ENCODE assay signal across 10 cellular contexts in the genomic region with DNA sequence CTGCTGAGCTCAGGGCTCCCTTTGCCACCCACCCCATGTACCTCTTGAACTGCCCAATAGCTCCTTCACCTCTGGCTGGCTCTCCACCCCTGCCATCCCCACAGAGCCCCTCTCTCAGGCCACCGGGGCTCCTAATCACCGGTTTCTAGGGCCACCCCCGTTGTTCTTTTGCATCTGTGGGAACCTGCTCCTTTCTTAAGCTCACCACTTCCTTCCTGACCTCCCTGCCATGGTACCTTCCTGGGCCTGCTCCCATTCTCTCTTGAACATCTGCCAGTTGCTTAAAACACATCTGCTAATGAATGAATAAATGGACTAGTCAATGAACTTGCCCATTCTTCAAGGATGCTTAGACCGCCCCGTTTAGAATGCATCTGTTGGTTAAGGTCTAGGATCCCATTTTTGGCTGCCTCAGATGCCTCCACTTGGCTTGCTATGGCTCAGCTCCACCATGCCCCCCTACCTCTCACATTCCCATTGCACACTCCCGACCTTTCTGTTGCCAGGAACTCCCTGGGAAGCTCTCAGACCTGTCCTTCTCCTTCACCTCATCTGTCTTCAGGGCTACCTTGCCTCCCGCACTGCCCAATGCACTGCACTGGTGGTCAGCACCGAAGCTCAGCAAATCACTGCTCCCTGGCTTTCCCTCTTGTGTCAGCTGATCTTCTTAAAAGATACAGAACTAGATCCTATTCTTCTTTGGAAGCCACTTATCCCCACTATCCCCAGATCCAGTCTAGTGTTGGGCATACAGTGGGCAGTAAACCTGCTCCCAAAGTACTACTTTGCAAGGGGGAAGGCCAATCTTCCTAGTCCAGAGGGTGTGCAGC. TPM values are rescaled to one million over a fixed set of nuclear protein-coding genes. Genes with fewer than 3 reads are reported as not detected.
DNase-seq lines count a peak whose midpoint lies in the region; ATAC-seq and TF ChIP-seq lines count a peak whose summit lies in the region.
"Had no signal": no experiment of that assay in that cellular context is flagged by ENCODE, and none has a peak within 500 bp of the region (broad histone marks: within the 10 kb centered on the region; RNA-seq: fewer than 3 reads in every experiment).

No MANE protein-coding gene starts in this region.

- ATAC-seq in lung (ENCODE audit: insufficient read depth, low FRiP score), result no peak

- WGBS in lung, 2 donors, result 37 to 46% methylated on average over 8 of the region's 8 CpGs

- H3K4me1 ChIP-seq in ascending aorta, result peaks cover 30 to 97% of the 10 kb centered on the region in 2 donors
- peaks cover 32 to 58% of the 10 kb centered on the region in 2 donors for H3K4me1 ChIP-seq in lung (ENCODE audit: control insufficient read depth in 2 of 2, insufficient read depth in 2 of 2, low read length in 2 of 2)

- peaks cover 14% of the 10 kb centered on the region for H3K4me1 Mint-ChIP-seq in activated naive CD4-positive, alpha-beta T cell treated with anti-CD3 and anti-CD28 coated beads, Interleukin-2, amount 10 ng/mL, durations not matched to agents 7 days and 5 days
- peaks cover 36% of the 10 kb centered on the region for H3K4me1 Mint-ChIP-seq in type B pancreatic cell (ENCODE audit: unreplicated experiment)

- H3K4me3 ChIP-seq in ascending aorta (no peak overlapping the region), lung (no peak overlapping the region)

- H3K36me3 ChIP-seq in ascending aorta, result peaks cover 68 to 96% of the 10 kb centered on the region in 2 donors
- peaks cover 24 to 51% of the 10 kb centered on the region in 2 donors for H3K36me3 ChIP-seq in lung (ENCODE audit: control insufficient read depth in 2 of 2, insufficient read depth in 2 of 2, low read length in 2 of 2)

- H3K27ac Mint-ChIP-seq in activated naive CD4-positive, alpha-beta T cell treated with anti-CD3 and anti-CD28 coated beads, Interleukin-2, amount 10 ng/mL, durations not matched to agents 7 days and 5 days, result no peak overlapping the region
- peak overlapping the region; percentile 93 for H3K27ac Mint-ChIP-seq in type B pancreatic cell
- H3K27ac Mint-ChIP-seq: memory B cell; stimulated activated naive B cell treated with anti-CD40 and anti-IgM and Interleukin-4, amounts not matched to agents 10 μg/mL and 1 μg/mL and 100 μg/mL, for 72 hours had no signal

- CTCF ChIA-PET in activated naive CD4-positive, alpha-beta T cell treated with anti-CD3 and anti-CD28 coated beads, Interleukin-2, amount 10 ng/mL, durations not matched to agents 7 days and 5 days (lab: Charles Lee), result interaction anchor here (1.0 to 2.4 kb wide), 4 partner anchors 9 to 108 kb away, joined by 3 to 6 read pairs (median 5); no protein-coding TSS in a partner anchor

- H3K4me3 Mint-ChIP-seq in activated naive CD4-positive, alpha-beta T cell treated with anti-CD3 and anti-CD28 coated beads, Interleukin-2, amount 10 ng/mL, durations not matched to agents 7 days and 5 days, result peak overlapping the region; percentile 50
- H3K4me3 Mint-ChIP-seq in type B pancreatic cell, result peak overlapping the region; percentile 83
- H3K4me3 Mint-ChIP-seq: memory B cell; stimulated activated naive B cell treated with anti-CD40 and anti-IgM and Interleukin-4, amounts not matched to agents 10 μg/mL and 1 μg/mL and 100 μg/mL, for 72 hours had no signal

- TF ChIP-seq CTCF in ascending aorta (IDR thresholded peaks at IDR 0.05) (no peak), lung (IDR thresholded peaks at IDR 0.05; ENCODE audit: control extremely low read depth, extremely low read depth) (no peak), type B pancreatic cell (conservative IDR thresholded peaks at IDR 0.05) (no peak)

- H3K9me3 ChIP-seq in ascending aorta (no peaks in the 10 kb centered on the region), lung (ENCODE audit: control insufficient read depth in 2 of 2, insufficient read depth in 1 of 2, low read length in 1 of 2) (no peaks in the 10 kb centered on the region)

- intact Hi-C loops in ascending aorta (cut with DNase I), result loop anchor here (2.0 to 10.0 kb wide), 3 partner anchors 16 to 790 kb away; a partner anchor contains a TSS

- H3K9me3 Mint-ChIP-seq in activated naive CD4-positive, alpha-beta T cell treated with anti-CD3 and anti-CD28 coated beads, Interleukin-2, amount 10 ng/mL, durations not matched to agents 7 days and 5 days, result no peaks in the 10 kb centered on the region
- H3K9me3 Mint-ChIP-seq in type B pancreatic cell, result no peaks in the 10 kb centered on the region
- H3K9me3 Mint-ChIP-seq: memory B cell; stimulated activated naive B cell treated with anti-CD40 and anti-IgM and Interleukin-4, amounts not matched to agents 10 μg/mL and 1 μg/mL and 100 μg/mL, for 72 hours had no signal

- DNase-seq in activated naive CD4-positive, alpha-beta T cell treated with anti-CD3 and anti-CD28 coated beads, Interleukin-2, amount 10 ng/mL, durations not matched to agents 7 days and 5 days, result no peak
- DNase-seq in activated naive CD4-positive, alpha-beta T cell treated with anti-CD3 and anti-CD28 coated beads, Interleukin-2, amount 50 U/mL, for 16 hours, result no peak
- DNase-seq in ascending aorta (ENCODE audit: low spot score in 2 of 2) (peak in 1 of 2 donors; percentile 57), lung (ENCODE audit: low spot score) (no peak), type B pancreatic cell (ENCODE audit: extremely low spot score, unreplicated experiment) (no peak), HPDE6-E6E7 (ENCODE audit: extremely low spot score) (no peak), RKO (ENCODE audit: low spot score) (no peak), 8988T (no peak)
- DNase-seq: stimulated activated naive B cell treated with anti-CD40 and anti-IgM and Interleukin-4, amounts not matched to agents 10 μg/mL and 1 μg/mL and 100 μg/mL, for 72 hours had no signal

- no peaks in the 10 kb centered on the region for H3K36me3 Mint-ChIP-seq in activated naive CD4-positive, alpha-beta T cell treated with anti-CD3 and anti-CD28 coated beads, Interleukin-2, amount 10 ng/mL, durations not matched to agents 7 days and 5 days
- H3K36me3 Mint-ChIP-seq in type B pancreatic cell, result peaks cover 40% of the 10 kb centered on the region
- H3K36me3 Mint-ChIP-seq: memory B cell; stimulated activated naive B cell treated with anti-CD40 and anti-IgM and Interleukin-4, amounts not matched to agents 10 μg/mL and 1 μg/mL and 100 μg/mL, for 72 hours had no signal

- H3K27me3 ChIP-seq in ascending aorta, result no peaks in the 10 kb centered on the region
- H3K27me3 ChIP-seq in lung (ENCODE audit: control insufficient read depth, insufficient read depth), result no peaks in the 10 kb centered on the region

- H3K27ac ChIP-seq in ascending aorta (peak overlapping the region; percentile 92 to 93), lung (ENCODE audit: low read depth in 1 of 2, low read length in 1 of 2) (peak overlapping the region; percentile 74 to 84)

- H3K27me3 Mint-ChIP-seq in activated naive CD4-positive, alpha-beta T cell treated with anti-CD3 and anti-CD28 coated beads, Interleukin-2, amount 10 ng/mL, durations not matched to agents 7 days and 5 days, result peaks cover 85% of the 10 kb centered on the region
- H3K27me3 Mint-ChIP-seq in type B pancreatic cell, result no peaks in the 10 kb centered on the region

RNA-seq across cellular contexts. Expression of a gene that starts 9.1 kb away (rescaled TPM):
- total RNA-seq in ascending aorta (156 TPM), lung (100 to 1,000 TPM; 122 to 129 TPM), type B pancreatic cell (ENCODE audit: low replicate concordance) (79.2 and 122 TPM in 2 replicates)
- polyA plus RNA-seq in lung, result 10 to 100 TPM; 27.4 to 30.1 TPM
